ENCODE assay signal across 12 cellular contexts in the genomic region with DNA sequence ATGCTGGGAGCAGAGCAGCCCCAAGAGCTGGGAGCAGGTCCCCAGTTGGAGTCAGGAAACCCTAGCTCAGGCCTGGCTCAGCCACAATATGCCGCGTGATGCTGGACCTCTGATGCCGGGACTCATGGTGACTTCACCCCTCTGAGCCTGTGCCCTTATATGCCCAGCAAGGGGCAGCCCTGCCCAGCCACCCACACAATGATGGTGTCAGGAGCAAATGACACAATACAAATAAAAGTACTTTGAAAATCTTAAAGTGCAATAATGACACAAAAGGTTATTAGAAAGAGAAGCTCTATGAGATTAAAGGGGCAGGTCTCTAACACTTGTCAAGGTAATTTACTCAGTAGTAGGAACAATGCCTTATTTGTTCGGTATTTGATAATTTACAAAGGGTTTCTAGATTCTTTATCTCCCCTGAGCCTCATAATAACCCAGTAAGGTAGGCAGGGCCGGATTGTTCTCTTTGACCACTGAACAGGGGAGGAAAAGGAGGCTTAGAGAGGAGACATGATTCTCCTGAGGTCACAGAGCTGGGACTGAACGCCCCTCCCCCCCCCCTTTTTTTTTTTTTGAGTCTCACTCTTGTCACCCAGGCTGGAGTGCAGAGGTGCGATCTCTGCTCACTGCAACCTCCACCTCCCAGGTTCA. TPM values are rescaled to one million over a fixed set of nuclear protein-coding genes. Genes with fewer than 3 reads are reported as not detected.
DNase-seq lines count a peak whose midpoint lies in the region.
"Had no signal": no experiment of that assay in that cellular context is flagged by ENCODE, and none has a peak within 500 bp of the region (broad histone marks: within the 10 kb centered on the region; RNA-seq: fewer than 3 reads in every experiment).

No MANE protein-coding gene starts in this region.

- H3K9me3 ChIP-seq in esophagus (ENCODE audit: control insufficient read depth in 2 of 2, insufficient read depth in 1 of 2, low read depth in 1 of 2, low read length in 1 of 2), result no peaks in the 10 kb centered on the region

- no peaks in the 10 kb centered on the region for H3K27me3 ChIP-seq in esophagus (ENCODE audit: control insufficient read depth in 1 of 2, insufficient read depth in 2 of 2, low read length in 2 of 2)

- intact Hi-C loops in posterior vena cava (cut with DNase I), result no loop called here

- H3K27ac ChIP-seq in esophagus (ENCODE audit: low read depth in 2 of 2, low read length in 1 of 2), result peak overlapping the region; percentile 46 to 95

- no peak overlapping the region for H3K4me3 ChIP-seq in esophagus (ENCODE audit: low read depth in 1 of 2, low read length in 2 of 2)

- WGBS in esophagus, 2 donors, result 41 to 48% methylated on average over 7 of the region's 7 CpGs

- no peaks in the 10 kb centered on the region for H3K36me3 ChIP-seq in esophagus (ENCODE audit: control insufficient read depth in 2 of 2, insufficient read depth in 2 of 2, low read length in 1 of 2)

- DNase-seq in AG20443 (ENCODE audit: low spot score) (peak; percentile 42), NCI-H748 treated with DMSO at 0.1 percent for 48 hours (lab: John Stamatoyannopoulos, UW) (peak; percentile 11), posterior vena cava (ENCODE audit: low spot score) (peak; percentile 78), AML-193 (lab: John Stamatoyannopoulos, UW) (no peak), NCI-H1105 treated with DMSO at 0.1 percent for 48 hours (lab: John Stamatoyannopoulos, UW) (no peak), T-helper 2 cell (no peak)
- DNase-seq in stimulated activated CD4-positive, alpha-beta T cell treated with anti-CD3 and anti-CD28 coated beads, Interleukin-15, amount 100 ng/mL, for 24 hours, result no peak
- DNase-seq: activated CD4-positive, alpha-beta T cell treated with anti-CD3 and anti-CD28 coated beads, Interleukin-2, amount 50 U/mL, for 1 hour; EL; kidney; NCI-H526 treated with DMSO at 0.1 percent for 48 hours had no signal

- peaks cover 0 to 20% of the 10 kb centered on the region in 2 donors for H3K4me1 ChIP-seq in esophagus (ENCODE audit: control insufficient read depth in 2 of 2, insufficient read depth in 2 of 2, low read length in 1 of 2)

RNA-seq across cellular contexts. Expression of a gene that starts 18.4 kb away (rescaled TPM):
- 1 to 10 TPM in 1 of 2 donors, under 1 TPM in 1; 0.98 to 1.0 TPM for polyA plus RNA-seq in esophagus
- total RNA-seq in posterior vena cava, result 10 to 100 TPM in 1 of 2 donors, 1 to 10 TPM in 1; 3.9 to 10.9 TPM

RNA-seq across cellular contexts. Expression of a gene that starts 33.2 kb away (rescaled TPM):
- polyA plus RNA-seq in esophagus, result 100 to 1,000 TPM; 190 to 320 TPM
- 10 to 100 TPM; 86.1 to 94.6 TPM for total RNA-seq in posterior vena cava

Comparison
In these comparisons a context has a peak if more than half of its experiments do, and no peak if none do; other contexts are left out.
1. DNase-seq: peak in AG20443 (single experiment), NCI-H748 treated with DMSO at 0.1 percent for 48 hours (single experiment) and posterior vena cava (single experiment); none in stimulated activated CD4-positive, alpha-beta T cell treated with anti-CD3 and anti-CD28 coated beads, Interleukin-15, amount 100 ng/mL, for 24 hours (single experiment), AML-193 (0 of 2), NCI-H1105 treated with DMSO at 0.1 percent for 48 hours (single experiment) and T-helper 2 cell (0 of 5).